In genomic region chr15:92343869-92344643, GRCh38 we compare ENCODE assay signal across 13 cellular contexts. TPM values are rescaled to one million over a fixed set of nuclear protein-coding genes. Genes with fewer than 3 reads are reported as not detected.
DNase-seq lines count a peak whose midpoint lies in the region; ATAC-seq and TF ChIP-seq lines count a peak whose summit lies in the region.
"Had no signal": no experiment of that assay in that cellular context is flagged by ENCODE, and none has a peak within 500 bp of the region (broad histone marks: within the 10 kb centered on the region; RNA-seq: fewer than 3 reads in every experiment).

No MANE protein-coding gene starts in this region.

- H3K9me3 ChIP-seq in esophagus muscularis mucosa, result peaks cover 0 to 6% (median 0%) of the 10 kb centered on the region in 4 donors

- TF ChIP-seq EP300 in esophagus muscularis mucosa (IDR thresholded peaks at IDR 0.05), result no peak

- no peaks in the 10 kb centered on the region for H3K4me1 ChIP-seq in esophagus muscularis mucosa

- no peak overlapping the region for H3K27ac ChIP-seq in esophagus muscularis mucosa (replicated peaks in 1 of 4)

- intact Hi-C loops in esophagus muscularis mucosa (cut with DNase I), result no loop called here

- 39% methylated on average over 12 of the region's 18 CpGs for WGBS in esophagus muscularis mucosa

- no peak for TF ChIP-seq CTCF in esophagus muscularis mucosa (IDR thresholded peaks at IDR 0.05)

- H3K27me3 ChIP-seq in H7 (ENCODE audit: control insufficient read depth, insufficient read depth, low read length) (peaks cover 11% of the 10 kb centered on the region; the same call in 1 of the 2 replicates), esophagus muscularis mucosa (peaks cover 0 to 50% (median 0%) of the 10 kb centered on the region in 4 donors)

- TF ChIP-seq POLR2A in esophagus muscularis mucosa (IDR thresholded peaks at IDR 0.05; ENCODE audit: low read depth), result no peak

- no peak overlapping the region for H3K4me3 ChIP-seq in H7 (ENCODE audit: insufficient read depth, low read depth, low read length)
- no peak overlapping the region for H3K4me3 ChIP-seq in esophagus muscularis mucosa

- H3K36me3 ChIP-seq in H7 (replicated peaks; ENCODE audit: control insufficient read depth, insufficient read depth, low read length), result no peaks in the 10 kb centered on the region
- no peaks in the 10 kb centered on the region for H3K36me3 ChIP-seq in esophagus muscularis mucosa

- DNase-seq in H7 (peak; percentile 39), NCI-H2171 treated with DMSO at 0.1 percent for 48 hours (lab: John Stamatoyannopoulos, UW) (peak; percentile 87), cerebellum (ENCODE audit: low spot score) (peak; percentile 92), middle frontal gyrus (ENCODE audit: extremely low spot score, low spot score) (peak; percentile 44), dermis blood vessel endothelial cell (no peak), esophagus muscularis mucosa (ENCODE audit: extremely low spot score) (no peak), NCI-H1436 (lab: John Stamatoyannopoulos, UW) (no peak)
- DNase-seq: KG1, kidney, natural killer cell had no signal

- no peak for ATAC-seq in GM18870 (IDR thresholded peaks at IDR 0.05; ENCODE audit: unreplicated experiment)
- ATAC-seq: natural killer cell had no signal

RNA-seq across cellular contexts. Expression of gene ST8SIA2, which starts 49.6 kb away (rescaled TPM):
- 3.7 and 11.8 TPM in 2 replicates for total RNA-seq in H7 (2014; rRNA removed; shearing (Covaris generic))
- total RNA-seq in cerebellum (54.4 TPM), dermis blood vessel endothelial cell (under 0.01 TPM in 1 of 2 replicates, not detected in the other), esophagus muscularis mucosa (under 1 TPM in 3 of 4 donors, not detected in 1; 0.13 to 0.57 (median 0.50) TPM)
- total RNA-seq: B cell, bronchial epithelial cell, natural killer cell had no signal

Comparison
In these comparisons a context has a peak if more than half of its experiments do, and no peak if none do; other contexts are left out.
1. DNase-seq: peak in H7 (single experiment), NCI-H2171 treated with DMSO at 0.1 percent for 48 hours (single experiment), cerebellum (single experiment) and middle frontal gyrus (single experiment); none in dermis blood vessel endothelial cell (single experiment), esophagus muscularis mucosa (single experiment) and NCI-H1436 (single experiment).